Comparison of ENCODE assay signal across 17 cellular contexts in the genomic region with DNA sequence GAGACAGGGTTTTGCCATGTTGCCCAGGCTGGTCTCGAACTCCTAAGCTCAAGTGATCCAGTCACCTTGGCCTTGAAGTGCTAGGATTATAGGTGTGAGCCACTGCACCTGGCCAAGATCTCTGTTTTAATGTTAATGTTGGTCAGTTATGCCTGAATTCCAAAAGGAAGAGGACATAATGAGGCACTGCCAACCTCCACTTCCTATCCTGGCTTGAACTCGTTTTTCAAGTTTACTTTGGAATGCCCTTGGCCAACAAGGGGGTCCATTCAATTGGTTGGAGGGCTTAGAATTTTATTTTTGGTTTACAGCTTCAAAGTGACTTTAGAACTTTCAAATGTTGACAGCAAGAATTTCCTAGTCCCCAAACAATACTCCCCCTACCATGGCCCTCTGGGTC.
"Had no signal": no experiment of that assay in that cellular context is flagged by ENCODE, and none has a peak within 500 bp of the region (broad histone marks: within the 10 kb centered on the region; RNA-seq: fewer than 3 reads in every experiment).

No MANE protein-coding gene starts in this region.

- FAIRE-seq: bronchial epithelial cell had no signal

- H3K4me3 ChIP-seq: hepatocyte, lower lobe of right lung, thyroid gland had no signal

- H3K9me3 ChIP-seq: lower lobe of right lung, thyroid gland had no signal

- H3K27ac ChIP-seq: hepatocyte, lower lobe of right lung had no signal

- H3K27ac Mint-ChIP-seq: activated CD4-positive, alpha-beta memory T cell treated with anti-CD3 and anti-CD28 coated beads for 36 hours; activated naive CD8-positive, alpha-beta T cell treated with anti-CD3 and anti-CD28 coated beads for 36 hours; naive thymus-derived CD8-positive, alpha-beta T cell; T-helper 1 cell treated with Interleukin-12 subunit alpha and Interleukin-12 subunit beta and Interleukin-4 antibody, amounts not matched to agents 30 μg/mL and 1 μg/mL, for 36 hours had no signal

- H3K27me3 Mint-ChIP-seq: activated CD4-positive, alpha-beta memory T cell treated with anti-CD3 and anti-CD28 coated beads for 36 hours; activated naive CD8-positive, alpha-beta T cell treated with anti-CD3 and anti-CD28 coated beads for 36 hours; naive thymus-derived CD8-positive, alpha-beta T cell had no signal

- H3K9me3 Mint-ChIP-seq: activated CD4-positive, alpha-beta memory T cell treated with anti-CD3 and anti-CD28 coated beads for 36 hours; activated naive CD8-positive, alpha-beta T cell treated with anti-CD3 and anti-CD28 coated beads for 36 hours; naive thymus-derived CD8-positive, alpha-beta T cell; T-helper 1 cell treated with Interleukin-12 subunit alpha and Interleukin-12 subunit beta and Interleukin-4 antibody, amounts not matched to agents 30 μg/mL and 1 μg/mL, for 36 hours had no signal

- H3K4me3 Mint-ChIP-seq: activated CD4-positive, alpha-beta memory T cell treated with anti-CD3 and anti-CD28 coated beads for 36 hours; activated naive CD8-positive, alpha-beta T cell treated with anti-CD3 and anti-CD28 coated beads for 36 hours; naive thymus-derived CD8-positive, alpha-beta T cell; T-helper 1 cell treated with Interleukin-12 subunit alpha and Interleukin-12 subunit beta and Interleukin-4 antibody, amounts not matched to agents 30 μg/mL and 1 μg/mL, for 36 hours had no signal

- H2AFZ ChIP-seq: hepatocyte had no signal

- H3K27me3 ChIP-seq: hepatocyte, thyroid gland had no signal

- H3K4me1 Mint-ChIP-seq: activated naive CD8-positive, alpha-beta T cell treated with anti-CD3 and anti-CD28 coated beads for 36 hours had no signal

- H3K4me2 ChIP-seq: hepatocyte had no signal

- ATAC-seq: lower lobe of right lung; naive thymus-derived CD8-positive, alpha-beta T cell; stimulated activated naive CD8-positive, alpha-beta T cell treated with anti-CD3 and anti-CD28 coated beads, Interleukin-15, Interleukin-2, amounts not matched to agents 100 U/mL and 50 U/mL, for 24 hours had no signal

- DNase-seq: activated CD4-positive, alpha-beta memory T cell treated with anti-CD3 and anti-CD28 coated beads for 36 hours; activated CD4-positive, alpha-beta T cell treated with anti-CD3 and anti-CD28 coated beads for 4 hours; activated CD4-positive, CD25-positive, alpha-beta regulatory T cell; activated naive CD4-positive, alpha-beta T cell treated with Interleukin-2 at 50 U/mL for 16 hours; activated naive CD8-positive, alpha-beta T cell treated with anti-CD3 and anti-CD28 coated beads for 36 hours; activated T-cell treated with anti-CD3 and anti-CD28 coated beads, Interleukin-2, amount 50 U/mL, for 48 hours; erythroblast; foreskin fibroblast; lower lobe of right lung; naive thymus-derived CD8-positive, alpha-beta T cell; stimulated activated CD4-positive, alpha-beta T cell treated with anti-CD3 and anti-CD28 coated beads, Interleukin-4, amount 100 ng/mL, for 1 hour; stimulated activated naive CD8-positive, alpha-beta T cell treated with anti-CD3 and anti-CD28 coated beads, Interleukin-15, Interleukin-2, amounts not matched to agents 100 U/mL and 50 U/mL, for 24 hours; T1000; thyroid gland had no signal
